In the genomic region with DNA sequence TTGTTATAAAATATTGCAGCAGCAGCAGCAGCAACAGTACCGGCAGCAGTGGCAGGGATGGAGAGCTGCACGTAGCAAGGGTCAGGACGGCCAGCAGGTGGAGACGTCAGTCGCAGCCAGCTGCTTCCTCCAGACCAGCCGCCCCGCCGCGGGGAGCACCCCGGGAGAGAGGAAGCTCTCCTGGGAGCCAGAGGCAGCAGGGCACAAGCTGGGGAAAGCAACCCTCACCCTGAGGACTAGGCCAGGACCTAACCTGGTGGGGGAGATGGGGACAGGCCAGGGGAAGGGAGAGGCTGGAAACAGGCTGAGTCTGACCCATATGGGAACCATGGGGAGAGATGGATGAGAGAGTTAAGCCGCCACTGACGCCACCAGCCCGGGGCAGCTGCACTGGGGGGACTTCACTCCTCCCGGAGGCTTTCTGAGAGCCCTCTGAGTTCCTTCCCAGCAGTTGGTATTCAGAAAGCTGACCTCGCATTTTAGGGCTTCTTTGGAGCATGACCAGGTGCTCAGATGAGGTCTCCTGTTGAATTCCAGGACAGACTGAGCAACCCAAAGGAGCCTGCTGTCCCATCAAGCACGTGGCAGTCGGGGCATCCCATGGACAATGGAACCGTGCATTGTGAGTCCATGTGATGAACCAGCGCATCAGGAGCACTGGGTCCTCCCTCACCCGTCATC, we compare ENCODE assay signal across 8 cellular contexts. TPM values are rescaled to one million over a fixed set of nuclear protein-coding genes. Genes with fewer than 3 reads are reported as not detected.
DNase-seq lines count a peak whose midpoint lies in the region; ATAC-seq and TF ChIP-seq lines count a peak whose summit lies in the region.

No MANE protein-coding gene starts in this region.

- H3K36me3 ChIP-seq in Karpas-422 (ENCODE audit: insufficient read depth, low read length) (no peaks in the 10 kb centered on the region), testis (ENCODE audit: low read depth, missing control alignments) (no peaks in the 10 kb centered on the region)

- DNase-seq in 8988T (peak; percentile 90), Karpas-422 (peak; percentile 87), SHP77 (lab: John Stamatoyannopoulos, UW) (peak; percentile 89), foreskin fibroblast (peak; percentile 63 to 87), osteocyte (ENCODE audit: extremely low spot score, unreplicated experiment) (peak; percentile 87), testis (peak; percentile 82)
- DNase-seq in activated T-helper 9 cell treated with anti-CD3 and anti-CD28 coated beads, Interleukin-2, amount 50 U/mL, for 16 hours (ENCODE audit: low read depth): peak; percentile 50

- no peaks in the 10 kb centered on the region for H3K9me3 Mint-ChIP-seq in osteocyte (ENCODE audit: unreplicated experiment)

- no peaks in the 10 kb centered on the region for H4K20me1 ChIP-seq in Karpas-422 (ENCODE audit: insufficient read depth, low read depth, low read length)

- H3K36me3 Mint-ChIP-seq in osteocyte (ENCODE audit: unreplicated experiment): no peaks in the 10 kb centered on the region

- TF ChIP-seq POLR2A in GM18505 (IDR thresholded peaks at IDR 0.05; ENCODE audit: borderline replicate concordance, extremely low read depth, insufficient read depth, insufficient read length) (no peak), testis (IDR thresholded peaks at IDR 0.05) (no peak)

- peaks cover 26% of the 10 kb centered on the region for H3K27me3 Mint-ChIP-seq in osteocyte (ENCODE audit: unreplicated experiment)

- no peak overlapping the region for H3K27ac Mint-ChIP-seq in osteocyte (ENCODE audit: unreplicated experiment)

- H3K4me3 ChIP-seq in Karpas-422 (ENCODE audit: low read length) (no peak overlapping the region), foreskin fibroblast (ENCODE audit: low read depth in 1 of 2, low read length in 2 of 2) (no peak overlapping the region), testis (no peak overlapping the region)

- intact Hi-C loops in testis (cut with DNase I; ENCODE audit: low total_unique reads): no loop called here

- H3K9me3 ChIP-seq in Karpas-422 (ENCODE audit: low read length) (no peaks in the 10 kb centered on the region), testis (no peaks in the 10 kb centered on the region)

- H3K27ac ChIP-seq in Karpas-422 (ENCODE audit: low read length): no peak overlapping the region
- no peak overlapping the region for H3K27ac ChIP-seq in testis

- H3K27me3 ChIP-seq in Karpas-422 (ENCODE audit: low read length) (no peaks in the 10 kb centered on the region), testis (no peaks in the 10 kb centered on the region)

- H3K4me1 Mint-ChIP-seq in osteocyte (ENCODE audit: unreplicated experiment): peaks cover 6% of the 10 kb centered on the region

- peak; percentile 62 for ATAC-seq in GM18505 (IDR thresholded peaks at IDR 0.05; ENCODE audit: unreplicated experiment)

- H3K4me2 ChIP-seq in Karpas-422 (ENCODE audit: low read depth, low read length, poor library complexity, severe bottlenecking): no peak overlapping the region

- peak; percentile 79 for TF ChIP-seq CTCF in foreskin fibroblast (IDR thresholded peaks at IDR 0.05; ENCODE audit: low read depth, low read length)
- TF ChIP-seq CTCF in osteocyte (IDR thresholded peaks at IDR 0.05): peak; percentile 80
- peak; percentile 63 to 75 (median 65) for TF ChIP-seq CTCF in testis (IDR thresholded peaks at IDR 0.05)

- H3K9me2 ChIP-seq in Karpas-422 (replicated peaks; ENCODE audit: insufficient read depth, low read length): no peaks in the 10 kb centered on the region

- WGBS in testis, 2 donors: 49 to 59% methylated on average over 13 to 20 of the region's 20 CpGs

- H3K9ac ChIP-seq in Karpas-422 (ENCODE audit: low read length): no peak overlapping the region

- H3K4me3 Mint-ChIP-seq in osteocyte (ENCODE audit: unreplicated experiment): no peak overlapping the region

- no peak overlapping the region for H2AFZ ChIP-seq in Karpas-422 (ENCODE audit: low read length)

- H3K4me1 ChIP-seq in Karpas-422 (ENCODE audit: low read length): no peaks in the 10 kb centered on the region
- H3K4me1 ChIP-seq in testis: peaks cover 3% of the 10 kb centered on the region

- H3K79me2 ChIP-seq in Karpas-422 (ENCODE audit: low read length): no peaks in the 10 kb centered on the region

RNA-seq across cellular contexts. Expression of a gene that starts 56.3 kb away (rescaled TPM):
- not detected in 2 replicates for total RNA-seq in Karpas-422 (2014; rRNA removed; shearing (Covaris generic); ENCODE audit: low replicate concordance)
- 0.26 and 0.35 TPM in 2 replicates for total RNA-seq in osteocyte
- total RNA-seq in testis: 1 to 10 TPM; 5.6 to 6.6 TPM
- 3.3 TPM for polyA plus RNA-seq in testis (ENCODE audit: insufficient read depth, low read depth, low replicate concordance)
